In genomic region chr1:226939439-226940028, GRCh38 we compare ENCODE assay signal across 1 cellular context.
TF ChIP-seq lines count a peak whose summit lies in the region.

No MANE protein-coding gene starts in this region.

TF ChIP-seq in HepG2, 621 proteins besides CTCF, POLR2A, EP300 and RAD21 (continued from another document and continues in another):
- TF ChIP-seq, protein P1, sequence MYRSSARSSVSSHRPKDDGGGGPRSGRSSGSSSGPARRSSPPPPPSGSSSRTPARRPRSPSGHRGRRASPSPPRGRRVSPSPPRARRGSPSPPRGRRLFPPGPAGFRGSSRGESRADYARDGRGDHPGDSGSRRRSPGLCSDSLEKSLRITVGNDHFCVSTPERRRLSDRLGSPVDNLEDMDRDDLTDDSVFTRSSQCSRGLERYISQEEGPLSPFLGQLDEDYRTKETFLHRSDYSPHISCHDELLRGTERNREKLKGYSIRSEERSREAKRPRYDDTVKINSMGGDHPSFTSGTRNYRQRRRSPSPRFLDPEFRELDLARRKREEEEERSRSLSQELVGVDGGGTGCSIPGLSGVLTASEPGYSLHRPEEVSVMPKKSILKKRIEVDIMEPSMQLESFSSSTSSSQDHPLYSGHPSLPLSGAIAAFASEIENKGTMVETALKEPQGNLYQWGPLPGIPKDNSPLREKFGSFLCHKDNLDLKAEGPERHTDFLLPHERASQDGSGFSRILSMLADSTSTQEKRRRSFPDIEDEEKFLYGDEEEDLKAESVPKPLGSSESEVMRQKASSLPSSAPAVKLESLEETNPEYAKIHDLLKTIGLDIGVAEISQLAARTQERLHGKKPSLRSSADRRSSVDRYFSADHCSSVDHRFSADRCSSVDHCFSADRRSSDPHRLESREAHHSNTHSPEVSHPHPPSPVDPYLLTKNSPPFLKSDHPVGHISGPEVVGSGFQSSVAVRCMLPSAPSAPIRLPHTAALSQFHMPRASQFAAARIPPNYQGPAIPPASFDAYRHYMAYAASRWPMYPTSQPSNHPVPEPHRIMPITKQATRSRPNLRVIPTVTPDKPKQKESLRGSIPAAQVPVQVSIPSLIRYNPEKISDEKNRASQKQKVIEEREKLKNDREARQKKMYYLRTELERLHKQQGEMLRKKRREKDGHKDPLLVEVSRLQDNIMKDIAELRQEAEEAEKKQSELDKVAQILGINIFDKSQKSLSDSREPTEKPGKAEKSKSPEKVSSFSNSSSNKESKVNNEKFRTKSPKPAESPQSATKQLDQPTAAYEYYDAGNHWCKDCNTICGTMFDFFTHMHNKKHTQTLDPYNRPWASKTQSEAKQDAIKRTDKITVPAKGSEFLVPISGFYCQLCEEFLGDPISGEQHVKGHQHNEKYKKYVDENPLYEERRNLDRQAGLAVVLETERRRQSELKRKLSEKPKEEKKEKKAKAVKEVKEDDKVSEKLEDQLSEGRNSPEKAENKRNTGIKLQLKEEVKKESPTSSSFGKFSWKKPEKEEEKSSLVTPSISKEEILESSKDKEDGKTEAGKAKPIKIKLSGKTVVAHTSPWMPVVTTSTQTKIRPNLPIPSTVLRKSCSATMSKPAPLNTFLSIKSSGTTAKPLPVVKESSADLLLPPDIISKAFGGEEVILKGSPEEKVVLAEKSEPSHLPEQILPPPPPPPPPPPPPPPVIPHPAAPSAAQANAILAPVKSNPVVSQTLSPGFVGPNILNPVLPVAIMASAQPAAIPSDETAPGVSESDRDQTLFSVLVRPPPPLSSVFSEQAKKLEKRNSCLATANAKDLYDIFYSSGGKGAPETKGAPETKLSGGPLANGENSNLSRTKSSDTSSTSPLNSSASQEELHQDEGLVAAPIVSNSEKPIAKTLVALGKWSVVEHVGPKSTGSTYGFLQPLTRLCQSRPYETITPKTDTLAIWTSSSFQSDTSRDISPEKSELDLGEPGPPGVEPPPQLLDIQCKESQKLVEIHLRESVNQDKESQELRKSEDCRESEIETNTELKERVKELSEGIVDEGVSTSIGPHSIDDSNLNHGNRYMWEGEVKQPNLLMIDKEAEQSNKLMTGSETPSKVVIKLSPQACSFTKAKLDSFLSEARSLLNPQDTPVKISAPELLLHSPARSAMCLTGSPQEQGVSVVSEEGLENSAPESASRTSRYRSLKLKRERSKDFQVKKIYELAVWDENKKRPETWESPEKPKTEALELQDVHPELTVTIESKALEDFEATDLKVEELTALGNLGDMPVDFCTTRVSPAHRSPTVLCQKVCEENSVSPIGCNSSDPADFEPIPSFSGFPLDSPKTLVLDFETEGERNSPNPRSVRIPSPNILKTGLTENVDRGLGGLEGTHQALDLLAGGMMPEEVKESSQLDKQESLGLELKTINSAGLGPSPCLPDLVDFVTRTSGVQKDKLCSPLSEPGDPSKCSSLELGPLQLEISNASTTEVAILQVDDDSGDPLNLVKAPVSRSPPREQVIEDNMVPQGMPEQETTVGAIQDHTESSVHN (CRISPR knock-in tag; IDR thresholded peaks at IDR 0.05): no peak
- TF ChIP-seq CEBPB (IDR thresholded peaks at IDR 0.05; ENCODE audit: borderline replicate concordance, low read depth, low read length) (no peak), MTA3 (CRISPR knock-in tag; IDR thresholded peaks at IDR 0.05) (no peak), ZNF800 (CRISPR knock-in tag; IDR thresholded peaks at IDR 0.05) (peak; percentile 27; the same call in 1 of the 2 replicates), ZBTB38 (CRISPR knock-in tag; IDR thresholded peaks at IDR 0.05) (0 out of 2 replicates have a peak, but pooled peaks have one; percentile 51), ZMYM2 (CRISPR knock-in tag; IDR thresholded peaks at IDR 0.05) (0 out of 2 replicates have a peak, but pooled peaks have one; percentile 18), PBX2 (CRISPR knock-in tag; IDR thresholded peaks at IDR 0.05) (no peak), KDM5B (CRISPR knock-in tag; IDR thresholded peaks at IDR 0.05; ENCODE audit: borderline replicate concordance) (peak; percentile 97; the same call in 1 of the 2 replicates), CSRNP1 (CRISPR knock-in tag; IDR thresholded peaks at IDR 0.05) (peak; percentile 77), RNF2 (conservative IDR thresholded peaks at IDR 0.05; ENCODE audit: low read depth) (peak; percentile 89), GZF1 (CRISPR knock-in tag; IDR thresholded peaks at IDR 0.05) (peak; percentile 72), ERF (CRISPR knock-in tag; IDR thresholded peaks at IDR 0.05) (0 out of 2 replicates have a peak, but pooled peaks have one; percentile 75), SNAI1 (CRISPR knock-in tag; IDR thresholded peaks at IDR 0.05; ENCODE audit: borderline replicate concordance) (peak; percentile 94), AHR (CRISPR knock-in tag; IDR thresholded peaks at IDR 0.05) (0 out of 2 replicates have a peak, but pooled peaks have one; percentile 10), NFATC3 (CRISPR knock-in tag; IDR thresholded peaks at IDR 0.05) (no peak), ZFP90 (CRISPR knock-in tag; IDR thresholded peaks at IDR 0.05; ENCODE audit: borderline replicate concordance) (peak; percentile 77), SYNCRIP (IDR thresholded peaks at IDR 0.05; ENCODE audit: insufficient read depth, low read depth, low read length) (no peak), ATRX (CRISPR knock-in tag; IDR thresholded peaks at IDR 0.05; ENCODE audit: borderline replicate concordance) (no peak)
- TF ChIP-seq, protein P2, sequence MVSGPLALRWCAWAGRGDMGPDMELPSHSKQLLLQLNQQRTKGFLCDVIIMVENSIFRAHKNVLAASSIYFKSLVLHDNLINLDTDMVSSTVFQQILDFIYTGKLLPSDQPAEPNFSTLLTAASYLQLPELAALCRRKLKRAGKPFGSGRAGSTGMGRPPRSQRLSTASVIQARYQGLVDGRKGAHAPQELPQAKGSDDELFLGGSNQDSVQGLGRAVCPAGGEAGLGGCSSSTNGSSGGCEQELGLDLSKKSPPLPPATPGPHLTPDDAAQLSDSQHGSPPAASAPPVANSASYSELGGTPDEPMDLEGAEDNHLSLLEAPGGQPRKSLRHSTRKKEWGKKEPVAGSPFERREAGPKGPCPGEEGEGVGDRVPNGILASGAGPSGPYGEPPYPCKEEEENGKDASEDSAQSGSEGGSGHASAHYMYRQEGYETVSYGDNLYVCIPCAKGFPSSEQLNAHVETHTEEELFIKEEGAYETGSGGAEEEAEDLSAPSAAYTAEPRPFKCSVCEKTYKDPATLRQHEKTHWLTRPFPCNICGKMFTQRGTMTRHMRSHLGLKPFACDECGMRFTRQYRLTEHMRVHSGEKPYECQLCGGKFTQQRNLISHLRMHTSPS (CRISPR knock-in tag; IDR thresholded peaks at IDR 0.05; ENCODE audit: low read depth): peak; percentile 28; the same call in 1 of the 2 replicates
- TF ChIP-seq, protein P3, sequence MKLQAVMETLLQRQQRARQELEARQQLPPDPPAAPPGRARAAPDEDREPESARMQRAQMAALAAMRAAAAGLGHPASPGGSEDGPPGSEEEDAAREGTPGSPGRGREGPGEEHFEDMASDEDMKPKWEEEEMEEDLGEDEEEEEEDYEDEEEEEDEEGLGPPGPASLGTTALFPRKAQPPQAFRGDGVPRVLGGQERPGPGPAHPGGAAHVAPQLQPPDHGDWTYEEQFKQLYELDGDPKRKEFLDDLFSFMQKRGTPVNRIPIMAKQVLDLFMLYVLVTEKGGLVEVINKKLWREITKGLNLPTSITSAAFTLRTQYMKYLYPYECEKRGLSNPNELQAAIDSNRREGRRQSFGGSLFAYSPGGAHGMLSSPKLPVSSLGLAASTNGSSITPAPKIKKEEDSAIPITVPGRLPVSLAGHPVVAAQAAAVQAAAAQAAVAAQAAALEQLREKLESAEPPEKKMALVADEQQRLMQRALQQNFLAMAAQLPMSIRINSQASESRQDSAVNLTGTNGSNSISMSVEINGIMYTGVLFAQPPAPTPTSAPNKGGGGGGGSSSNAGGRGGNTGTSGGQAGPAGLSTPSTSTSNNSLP (IDR thresholded peaks at IDR 0.05; ENCODE audit: low read depth, low read length): no peak
- TF ChIP-seq, protein P4, sequence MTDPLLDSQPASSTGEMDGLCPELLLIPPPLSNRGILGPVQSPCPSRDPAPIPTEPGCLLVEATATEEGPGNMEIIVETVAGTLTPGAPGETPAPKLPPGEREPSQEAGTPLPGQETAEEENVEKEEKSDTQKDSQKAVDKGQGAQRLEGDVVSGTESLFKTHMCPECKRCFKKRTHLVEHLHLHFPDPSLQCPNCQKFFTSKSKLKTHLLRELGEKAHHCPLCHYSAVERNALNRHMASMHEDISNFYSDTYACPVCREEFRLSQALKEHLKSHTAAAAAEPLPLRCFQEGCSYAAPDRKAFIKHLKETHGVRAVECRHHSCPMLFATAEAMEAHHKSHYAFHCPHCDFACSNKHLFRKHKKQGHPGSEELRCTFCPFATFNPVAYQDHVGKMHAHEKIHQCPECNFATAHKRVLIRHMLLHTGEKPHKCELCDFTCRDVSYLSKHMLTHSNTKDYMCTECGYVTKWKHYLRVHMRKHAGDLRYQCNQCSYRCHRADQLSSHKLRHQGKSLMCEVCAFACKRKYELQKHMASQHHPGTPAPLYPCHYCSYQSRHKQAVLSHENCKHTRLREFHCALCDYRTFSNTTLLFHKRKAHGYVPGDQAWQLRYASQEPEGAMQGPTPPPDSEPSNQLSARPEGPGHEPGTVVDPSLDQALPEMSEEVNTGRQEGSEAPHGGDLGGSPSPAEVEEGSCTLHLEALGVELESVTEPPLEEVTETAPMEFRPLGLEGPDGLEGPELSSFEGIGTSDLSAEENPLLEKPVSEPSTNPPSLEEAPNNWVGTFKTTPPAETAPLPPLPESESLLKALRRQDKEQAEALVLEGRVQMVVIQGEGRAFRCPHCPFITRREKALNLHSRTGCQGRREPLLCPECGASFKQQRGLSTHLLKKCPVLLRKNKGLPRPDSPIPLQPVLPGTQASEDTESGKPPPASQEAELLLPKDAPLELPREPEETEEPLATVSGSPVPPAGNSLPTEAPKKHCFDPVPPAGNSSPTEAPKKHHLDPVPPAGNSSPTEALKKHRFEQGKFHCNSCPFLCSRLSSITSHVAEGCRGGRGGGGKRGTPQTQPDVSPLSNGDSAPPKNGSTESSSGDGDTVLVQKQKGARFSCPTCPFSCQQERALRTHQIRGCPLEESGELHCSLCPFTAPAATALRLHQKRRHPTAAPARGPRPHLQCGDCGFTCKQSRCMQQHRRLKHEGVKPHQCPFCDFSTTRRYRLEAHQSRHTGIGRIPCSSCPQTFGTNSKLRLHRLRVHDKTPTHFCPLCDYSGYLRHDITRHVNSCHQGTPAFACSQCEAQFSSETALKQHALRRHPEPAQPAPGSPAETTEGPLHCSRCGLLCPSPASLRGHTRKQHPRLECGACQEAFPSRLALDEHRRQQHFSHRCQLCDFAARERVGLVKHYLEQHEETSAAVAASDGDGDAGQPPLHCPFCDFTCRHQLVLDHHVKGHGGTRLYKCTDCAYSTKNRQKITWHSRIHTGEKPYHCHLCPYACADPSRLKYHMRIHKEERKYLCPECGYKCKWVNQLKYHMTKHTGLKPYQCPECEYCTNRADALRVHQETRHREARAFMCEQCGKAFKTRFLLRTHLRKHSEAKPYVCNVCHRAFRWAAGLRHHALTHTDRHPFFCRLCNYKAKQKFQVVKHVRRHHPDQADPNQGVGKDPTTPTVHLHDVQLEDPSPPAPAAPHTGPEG (CRISPR knock-in tag; IDR thresholded peaks at IDR 0.05): peak; percentile 64
- TF ChIP-seq, protein P5, sequence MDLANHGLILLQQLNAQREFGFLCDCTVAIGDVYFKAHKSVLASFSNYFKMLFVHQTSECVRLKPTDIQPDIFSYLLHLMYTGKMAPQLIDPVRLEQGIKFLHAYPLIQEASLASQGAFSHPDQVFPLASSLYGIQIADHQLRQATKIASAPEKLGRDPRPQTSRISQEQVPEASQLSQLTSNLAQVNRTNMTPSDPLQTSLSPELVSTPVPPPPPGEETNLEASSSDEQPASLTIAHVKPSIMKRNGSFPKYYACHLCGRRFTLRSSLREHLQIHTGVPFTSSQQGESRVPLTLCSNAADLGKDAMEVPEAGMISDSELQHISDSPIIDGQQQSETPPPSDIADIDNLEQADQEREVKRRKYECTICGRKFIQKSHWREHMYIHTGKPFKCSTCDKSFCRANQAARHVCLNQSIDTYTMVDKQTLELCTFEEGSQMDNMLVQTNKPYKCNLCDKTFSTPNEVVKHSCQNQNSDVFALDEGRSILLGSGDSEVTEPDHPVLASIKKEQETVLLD (CRISPR knock-in tag; IDR thresholded peaks at IDR 0.05; ENCODE audit: low read depth): no peak
- TF ChIP-seq, protein P6, sequence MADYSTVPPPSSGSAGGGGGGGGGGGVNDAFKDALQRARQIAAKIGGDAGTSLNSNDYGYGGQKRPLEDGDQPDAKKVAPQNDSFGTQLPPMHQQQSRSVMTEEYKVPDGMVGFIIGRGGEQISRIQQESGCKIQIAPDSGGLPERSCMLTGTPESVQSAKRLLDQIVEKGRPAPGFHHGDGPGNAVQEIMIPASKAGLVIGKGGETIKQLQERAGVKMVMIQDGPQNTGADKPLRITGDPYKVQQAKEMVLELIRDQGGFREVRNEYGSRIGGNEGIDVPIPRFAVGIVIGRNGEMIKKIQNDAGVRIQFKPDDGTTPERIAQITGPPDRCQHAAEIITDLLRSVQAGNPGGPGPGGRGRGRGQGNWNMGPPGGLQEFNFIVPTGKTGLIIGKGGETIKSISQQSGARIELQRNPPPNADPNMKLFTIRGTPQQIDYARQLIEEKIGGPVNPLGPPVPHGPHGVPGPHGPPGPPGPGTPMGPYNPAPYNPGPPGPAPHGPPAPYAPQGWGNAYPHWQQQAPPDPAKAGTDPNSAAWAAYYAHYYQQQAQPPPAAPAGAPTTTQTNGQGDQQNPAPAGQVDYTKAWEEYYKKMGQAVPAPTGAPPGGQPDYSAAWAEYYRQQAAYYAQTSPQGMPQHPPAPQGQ (CRISPR knock-in tag; IDR thresholded peaks at IDR 0.05; ENCODE audit: borderline replicate concordance): no peak
